23 cellular contexts compared by ENCODE assay signal in the genomic region with DNA sequence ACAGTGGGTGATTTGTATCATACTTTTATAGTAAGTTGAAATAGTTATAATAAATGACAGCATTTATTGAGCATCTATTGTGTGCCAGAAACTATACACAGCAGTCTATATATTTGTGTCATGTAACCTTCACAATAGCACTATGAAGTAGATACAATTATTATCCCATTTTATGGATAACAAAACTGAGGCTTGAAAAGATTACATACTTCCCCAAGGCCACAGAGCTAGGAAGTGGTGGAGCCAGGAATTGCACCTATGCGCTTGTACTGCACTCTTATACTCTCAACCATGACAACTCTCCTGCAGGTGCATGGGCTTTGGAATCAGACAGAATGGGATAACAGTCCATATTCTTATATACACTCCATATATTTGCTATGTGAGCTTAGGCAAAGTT.
DNase-seq lines count a peak whose midpoint lies in the region; ATAC-seq, FAIRE-seq and TF ChIP-seq lines count a peak whose summit lies in the region.
"Had no signal": no experiment of that assay in that cellular context is flagged by ENCODE, and none has a peak within 500 bp of the region (broad histone marks: within the 10 kb centered on the region; RNA-seq: fewer than 3 reads in every experiment).

No MANE protein-coding gene starts in this region.

- H3K4me1 Mint-ChIP-seq in endodermal cell = no peaks in the 10 kb centered on the region
- H3K4me1 Mint-ChIP-seq: CD14-positive monocyte; CD4-positive, alpha-beta memory T cell; CD4-positive, CD25-positive, alpha-beta regulatory T cell; CD8-positive, alpha-beta memory T cell had no signal

- ATAC-seq in HepG2 (no peak), right lobe of liver (no peak), K562 (no peak), pancreas (no peak)

- no peak overlapping the region for H3K4me2 ChIP-seq in HepG2 (ENCODE audit: low read depth, low read length)
- H3K4me2 ChIP-seq in K562 (ENCODE audit: insufficient read depth, low read length) = no peak overlapping the region
- H3K4me2 ChIP-seq: BLaER1 had no signal

- H3K9me1 ChIP-seq in K562 (ENCODE audit: control insufficient read depth, insufficient read depth, low read length) = no peaks in the 10 kb centered on the region

- no peak for TF ChIP-seq RAD21 in HepG2 (CRISPR knock-in tag; IDR thresholded peaks at IDR 0.05)
- TF ChIP-seq RAD21 in K562 (CRISPR knock-in tag; conservative IDR thresholded peaks at IDR 0.05 in 1 of 2, IDR thresholded peaks at IDR 0.05 in 1 of 2) = no peak

- no TSS peak for BruUV-seq in HepG2 (replicated peaks; lab: Mats Ljungman, UMichigan)
- BruUV-seq in K562 (replicated peaks; lab: Mats Ljungman, UMichigan) = no TSS peak

- H3K27ac Mint-ChIP-seq in endodermal cell = no peak overlapping the region
- H3K27ac Mint-ChIP-seq: CD14-positive monocyte; CD4-positive, alpha-beta memory T cell; CD4-positive, CD25-positive, alpha-beta regulatory T cell; CD8-positive, alpha-beta memory T cell had no signal

- in situ Hi-C loops in HepG2 (cut with HindIII; ENCODE audit: extremely low pct_ligation_motif_present, low pct_unique_long_range_greater_than_20kb) = no loop called here
- in situ Hi-C loops in K562 (cut with MboI) = no loop called here

- H3K9ac ChIP-seq in HepG2 (ENCODE audit: insufficient read depth, low read depth, low read length) (no peak overlapping the region), K562 (ENCODE audit: insufficient read depth in 1 of 2, low read depth in 2 of 2, low read length in 2 of 2) (no peak overlapping the region), endodermal cell (ENCODE audit: extremely low read depth, low read length, poor library complexity, severe bottlenecking) (no peak overlapping the region)
- H3K9ac ChIP-seq: BLaER1 had no signal

- TF ChIP-seq POLR2A in HepG2 (IDR thresholded peaks at IDR 0.05; ENCODE audit: insufficient read depth in 1 of 2, low read depth in 2 of 2, low read length in 2 of 2) (no peak), right lobe of liver (IDR thresholded peaks at IDR 0.05) (no peak), K562 (conservative IDR thresholded peaks at IDR 0.05) (no peak)

- no peaks in the 10 kb centered on the region for H3K27me3 Mint-ChIP-seq in endodermal cell (ENCODE audit: insufficient read depth)
- H3K27me3 Mint-ChIP-seq: CD4-positive, alpha-beta memory T cell; CD4-positive, CD25-positive, alpha-beta regulatory T cell; CD8-positive, alpha-beta memory T cell had no signal

- WGBS in HepG2 (ENCODE audit: low lambda C conversion rate) = 90% methylated on average over 1 of the region's 1 CpG
- 83% methylated on average over 1 of the region's 1 CpG for WGBS in right lobe of liver (ENCODE audit: insufficient coverage, low coverage, low lambda C conversion rate, missing lambda C conversion rate)
- WGBS in K562 (ENCODE audit: insufficient coverage, low coverage, missing lambda C conversion rate) = 60% methylated on average over 1 of the region's 1 CpG
- WGBS in endodermal cell (ENCODE audit: insufficient coverage in 1 of 2, insufficient read length in 1 of 2), 2 experiments = 91% methylated on average over 1 of the region's 1 CpG; no CpG with 5 or more reads in 1 of the 2 experiments
- WGBS in pancreas, 2 donors = 87 to 89% methylated on average over 1 of the region's 1 CpG

- H3K36me3 Mint-ChIP-seq in endodermal cell (ENCODE audit: low read depth) = peaks cover 2% of the 10 kb centered on the region
- H3K36me3 Mint-ChIP-seq: CD14-positive monocyte; CD4-positive, alpha-beta memory T cell; CD4-positive, CD25-positive, alpha-beta regulatory T cell; CD8-positive, alpha-beta memory T cell had no signal

- no peaks in the 10 kb centered on the region for H3K9me3 Mint-ChIP-seq in endodermal cell

- H4K20me1 ChIP-seq in HepG2 (ENCODE audit: insufficient read depth, low read length) (no peaks in the 10 kb centered on the region), K562 (replicated peaks; ENCODE audit: control insufficient read depth, insufficient read depth, low read length) (no peaks in the 10 kb centered on the region)
- H4K20me1 ChIP-seq: BLaER1 had no signal

- H3K36me3 ChIP-seq in HepG2 (replicated peaks in 1 of 2; ENCODE audit: control insufficient read depth in 1 of 2, insufficient read depth in 2 of 2, low read length in 2 of 2) (no peaks in the 10 kb centered on the region), right lobe of liver (no peaks in the 10 kb centered on the region), K562 (ENCODE audit: control insufficient read depth, insufficient read depth, low read length) (no peaks in the 10 kb centered on the region), endodermal cell (ENCODE audit: control insufficient read depth, insufficient read depth, low read length) (no peaks in the 10 kb centered on the region), pancreas (no peaks in the 10 kb centered on the region), SJCRH30 (no peaks in the 10 kb centered on the region)
- H3K36me3 ChIP-seq: BE2C, BLaER1 had no signal

- CTCF ChIA-PET in HepG2 (lab: Yijun Ruan, JAX; ENCODE audit: low intra/inter-chr PET ratio, low total read pairs) = no interaction called here
- CTCF ChIA-PET in K562 (lab: Yijun Ruan, JAX; ENCODE audit: low intra/inter-chr PET ratio) = no interaction called here

- TF ChIP-seq EP300 in HepG2 (IDR thresholded peaks at IDR 0.05; ENCODE audit: low read depth in 2 of 2, low read length in 2 of 2) (no peak), HepG2 (CRISPR knock-in tag; IDR thresholded peaks at IDR 0.05; ENCODE audit: borderline replicate concordance) (no peak), K562 (IDR thresholded peaks at IDR 0.05; ENCODE audit: low read length) (no peak)

- FAIRE-seq in HepG2 (lab: Jason Lieb, UNC) = no peak
- no peak for FAIRE-seq in K562 (lab: Jason Lieb, UNC)
- no peak for FAIRE-seq in pancreas (lab: Jason Lieb, UNC)
- FAIRE-seq: A204.1, G401.6, GM12891, GM19239 had no signal

- intact Hi-C loops in HepG2 (cut with micrococcal nuclease; ENCODE audit: unreplicated experiment) = no loop called here
- intact Hi-C loops in right lobe of liver (cut with DNase I) = no loop called here
- intact Hi-C loops in K562 (cut with micrococcal nuclease) = no loop called here
- intact Hi-C loops in pancreas (cut with DNase I) = no loop called here

- H3K27me3 ChIP-seq in HepG2 (ENCODE audit: control insufficient read depth in 1 of 2, insufficient read depth in 2 of 2, low read length in 2 of 2) = no peaks in the 10 kb centered on the region
- no peaks in the 10 kb centered on the region for H3K27me3 ChIP-seq in right lobe of liver
- H3K27me3 ChIP-seq in K562 (ENCODE audit: control insufficient read depth in 2 of 2, insufficient read depth in 2 of 2, low read length in 2 of 2) = no peaks in the 10 kb centered on the region
- H3K27me3 ChIP-seq in endodermal cell (ENCODE audit: control insufficient read depth, insufficient read depth, low read length, poor library complexity, severe bottlenecking) = no peaks in the 10 kb centered on the region
- peaks cover 0 to 4% (median 0%) of the 10 kb centered on the region in 4 donors for H3K27me3 ChIP-seq in pancreas
- no peaks in the 10 kb centered on the region for H3K27me3 ChIP-seq in SJCRH30
- H3K27me3 ChIP-seq: BE2C, BLaER1 had no signal

- DNase-seq in HepG2 (ENCODE audit: low spot score) (no peak), right lobe of liver (no peak), K562 (ENCODE audit: extremely low read depth in 1 of 4, low spot score in 3 of 4) (no peak), endodermal cell (no peak), pancreas (no peak), SJCRH30 (no peak), DMS 273 (lab: John Stamatoyannopoulos, UW; ENCODE audit: unreplicated experiment) (no peak)
- DNase-seq: 8988T; ACHN; BE2C; C1 segment of cervical spinal cord; CD4-positive, alpha-beta memory T cell; CD4-positive, CD25-positive, alpha-beta regulatory T cell; CD8-positive, alpha-beta memory T cell; COR-L47; DMS79 treated with DMSO at 0.1 percent for 48 hours; GF-D8 had no signal

- TF ChIP-seq CTCF in HepG2 (CRISPR knock-in tag; IDR thresholded peaks at IDR 0.05) (no peak), right lobe of liver (IDR thresholded peaks at IDR 0.05) (no peak), K562 (IDR thresholded peaks at IDR 0.05 in 2 of 3, conservative IDR thresholded peaks at IDR 0.05 in 1 of 3; ENCODE audit: insufficient read depth in 2 of 3, low read depth in 1 of 3, low read length in 3 of 3) (no peak), endodermal cell (conservative IDR thresholded peaks at IDR 0.05) (peak; percentile 57), pancreas (IDR thresholded peaks at IDR 0.05) (no peak)

- no peak overlapping the region for H3K4me3 Mint-ChIP-seq in endodermal cell
- H3K4me3 Mint-ChIP-seq: CD14-positive monocyte; CD4-positive, alpha-beta memory T cell; CD4-positive, CD25-positive, alpha-beta regulatory T cell; CD8-positive, alpha-beta memory T cell had no signal

- H3K9me3 ChIP-seq in HepG2 (ENCODE audit: low read length) = no peaks in the 10 kb centered on the region
- H3K9me3 ChIP-seq in right lobe of liver = no peaks in the 10 kb centered on the region
- H3K9me3 ChIP-seq in K562 (replicated peaks; ENCODE audit: control insufficient read depth, insufficient read depth, low read depth, low read length) = no peaks in the 10 kb centered on the region; the same call in 1 of the 2 replicates
- H3K9me3 ChIP-seq in endodermal cell (ENCODE audit: control insufficient read depth, low read length) = no peaks in the 10 kb centered on the region
- H3K9me3 ChIP-seq in pancreas = no peaks in the 10 kb centered on the region
- no peaks in the 10 kb centered on the region for H3K9me3 ChIP-seq in SJCRH30 (replicated peaks)
- H3K9me3 ChIP-seq: BE2C, BLaER1 had no signal

- no peaks in the 10 kb centered on the region for H3K79me2 ChIP-seq in HepG2 (ENCODE audit: insufficient read depth, low read length)
- no peaks in the 10 kb centered on the region for H3K79me2 ChIP-seq in K562 (ENCODE audit: control insufficient read depth, insufficient read depth, low read length)

- H3K4me1 ChIP-seq in HepG2 (ENCODE audit: insufficient read depth, low read length) = peaks cover 11% of the 10 kb centered on the region
- no peaks in the 10 kb centered on the region for H3K4me1 ChIP-seq in right lobe of liver
- H3K4me1 ChIP-seq in K562 (replicated peaks in 1 of 2; ENCODE audit: control insufficient read depth in 2 of 2, insufficient read depth in 2 of 2, low read length in 2 of 2) = no peaks in the 10 kb centered on the region
- H3K4me1 ChIP-seq in endodermal cell (ENCODE audit: control insufficient read depth, insufficient read depth, low read length) = no peaks in the 10 kb centered on the region
- H3K4me1 ChIP-seq in pancreas = no peaks in the 10 kb centered on the region
- no peaks in the 10 kb centered on the region for H3K4me1 ChIP-seq in SJCRH30
- H3K4me1 ChIP-seq: BLaER1 had no signal

- H3K27ac ChIP-seq in HepG2 (ENCODE audit: extremely low read length, insufficient read depth, low read length) = no peak overlapping the region
- no peak overlapping the region for H3K27ac ChIP-seq in right lobe of liver
- no peak overlapping the region for H3K27ac ChIP-seq in K562 (ENCODE audit: extremely low read depth, low read depth, low read length)
- H3K27ac ChIP-seq in endodermal cell (ENCODE audit: low read depth, low read length) = no peak overlapping the region
- H3K27ac ChIP-seq in pancreas = no peak overlapping the region
- H3K27ac ChIP-seq in SJCRH30 = no peak overlapping the region
- H3K27ac ChIP-seq: BLaER1 had no signal

- H2AFZ ChIP-seq in HepG2 (ENCODE audit: low read length) (no peak overlapping the region), K562 (ENCODE audit: low read depth, low read length) (no peak overlapping the region)

- no peak overlapping the region for H3K4me3 ChIP-seq in HepG2 (replicated peaks in 1 of 3; ENCODE audit: insufficient read depth in 1 of 3, low read depth in 2 of 3, low read length in 3 of 3)
- no peak overlapping the region for H3K4me3 ChIP-seq in right lobe of liver
- H3K4me3 ChIP-seq in K562 = no peak overlapping the region
- no peak overlapping the region for H3K4me3 ChIP-seq in endodermal cell (ENCODE audit: low read length)
- H3K4me3 ChIP-seq in pancreas = no peak overlapping the region
- no peak overlapping the region for H3K4me3 ChIP-seq in SJCRH30
- H3K4me3 ChIP-seq: BLaER1 had no signal

- POLR2A ChIA-PET in HepG2 (lab: Yijun Ruan, JAX) = interaction anchor here (1.7 kb wide), 1 partner anchor 10 kb away, joined by 4 read pairs; no protein-coding TSS in a partner anchor
- POLR2A ChIA-PET in K562 (lab: Yijun Ruan, JAX) = no interaction called here
